In the genomic region with DNA sequence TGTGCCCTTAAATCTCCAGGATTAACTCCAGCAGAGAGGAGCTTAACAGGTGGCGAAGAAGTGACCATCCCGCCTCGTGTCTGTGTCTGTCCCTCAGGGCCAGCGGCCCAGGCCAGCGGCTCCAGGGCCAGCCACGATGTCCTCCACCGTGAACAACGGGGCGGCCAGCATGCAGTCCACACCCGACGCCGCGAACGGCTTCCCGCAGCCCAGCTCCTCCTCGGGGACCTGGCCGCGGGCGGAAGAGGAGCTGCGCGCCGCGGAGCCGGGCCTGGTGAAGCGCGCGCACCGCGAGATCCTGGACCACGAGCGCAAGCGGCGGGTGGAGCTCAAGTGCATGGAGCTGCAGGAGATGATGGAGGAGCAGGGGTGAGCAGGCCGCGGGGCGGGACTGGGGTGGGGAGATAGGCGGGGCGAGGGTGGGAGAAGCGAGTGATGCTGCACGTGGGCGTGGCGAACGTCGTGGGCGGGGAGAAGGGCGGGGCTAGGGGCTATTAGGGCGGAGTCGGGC, we compare ENCODE assay signal across 8 cellular contexts. TPM values are rescaled to one million over a fixed set of nuclear protein-coding genes. Genes with fewer than 3 reads are reported as not detected.
DNase-seq lines count a peak whose midpoint lies in the region; ATAC-seq and TF ChIP-seq lines count a peak whose summit lies in the region.

No MANE protein-coding gene starts in this region.

- H3K4me3 ChIP-seq in NB4 (ENCODE audit: low read depth, low read length) = no peak overlapping the region
- peak overlapping the region; percentile 26 for H3K4me3 ChIP-seq in choroid plexus epithelial cell (ENCODE audit: low read depth, low read length)

- no peak for TF ChIP-seq POLR2A in NB4 (IDR thresholded peaks at IDR 0.05; ENCODE audit: extremely low read depth, insufficient read length)

- H3K27me3 Mint-ChIP-seq in activated CD4-positive, alpha-beta T cell treated with anti-CD3 and anti-CD28 coated beads, Interleukin-2, amount 10 ng/mL, durations not matched to agents 7 days and 5 days = peaks cover 32% of the 10 kb centered on the region

- peak; percentile 90 for DNase-seq in NB4 (ENCODE audit: low read depth)
- peak; percentile 84 for DNase-seq in activated CD4-positive, alpha-beta T cell treated with anti-CD3 and anti-CD28 coated beads, Interleukin-2, amount 10 ng/mL, durations not matched to agents 7 days and 5 days
- peak; percentile 88 for DNase-seq in choroid plexus epithelial cell (ENCODE audit: low read depth)
- DNase-seq in left kidney (ENCODE audit: low read depth, low spot score) = peak; percentile 94
- peak; percentile 67 to 79 for DNase-seq in stimulated activated CD4-positive, alpha-beta T cell treated with anti-CD3 and anti-CD28 coated beads, Interleukin-4, amount 100 ng/mL, for 4 hours
- no peak for DNase-seq in SKM-1 treated with dmso at 0.1 percent for 144 hours (lab: John Stamatoyannopoulos, UW; ENCODE audit: unreplicated experiment)

- peaks cover 10% of the 10 kb centered on the region for H3K4me1 Mint-ChIP-seq in activated CD4-positive, alpha-beta T cell treated with anti-CD3 and anti-CD28 coated beads, Interleukin-2, amount 10 ng/mL, durations not matched to agents 7 days and 5 days

- no peak overlapping the region for H3K27ac Mint-ChIP-seq in activated CD4-positive, alpha-beta T cell treated with anti-CD3 and anti-CD28 coated beads, Interleukin-2, amount 10 ng/mL, durations not matched to agents 7 days and 5 days

- no peaks in the 10 kb centered on the region for H3K36me3 Mint-ChIP-seq in activated CD4-positive, alpha-beta T cell treated with anti-CD3 and anti-CD28 coated beads, Interleukin-2, amount 10 ng/mL, durations not matched to agents 7 days and 5 days (ENCODE audit: low read depth)

- H3K4me3 Mint-ChIP-seq in activated CD4-positive, alpha-beta T cell treated with anti-CD3 and anti-CD28 coated beads, Interleukin-2, amount 10 ng/mL, durations not matched to agents 7 days and 5 days = peak overlapping the region; percentile 43

- CTCF ChIA-PET in activated CD4-positive, alpha-beta T cell treated with anti-CD3 and anti-CD28 coated beads, Interleukin-2, amount 10 ng/mL, durations not matched to agents 7 days and 5 days (lab: Charles Lee) = interaction anchor here (1.2 to 2.9 kb wide), 2 partner anchors 57 to 79 kb away, joined by 4 to 10 read pairs; no protein-coding TSS in a partner anchor

- no peaks in the 10 kb centered on the region for H3K9me3 Mint-ChIP-seq in activated CD4-positive, alpha-beta T cell treated with anti-CD3 and anti-CD28 coated beads, Interleukin-2, amount 10 ng/mL, durations not matched to agents 7 days and 5 days

- ATAC-seq in GM18907 (IDR thresholded peaks at IDR 0.05; ENCODE audit: unreplicated experiment) (peak; percentile 51), HG03378 (IDR thresholded peaks at IDR 0.05; ENCODE audit: unreplicated experiment) (no peak)

- POLR2A ChIA-PET in activated CD4-positive, alpha-beta T cell treated with anti-CD3 and anti-CD28 coated beads, Interleukin-2, amount 10 ng/mL, durations not matched to agents 7 days and 5 days (lab: Charles Lee) = interaction anchor here (0.7 kb wide), 1 partner anchor 23 kb away, joined by 3 read pairs; no protein-coding TSS in a partner anchor

- TF ChIP-seq CTCF in NB4 (IDR thresholded peaks at IDR 0.05; ENCODE audit: low read depth, low read length) (no peak), choroid plexus epithelial cell (conservative IDR thresholded peaks at IDR 0.05; ENCODE audit: low read depth, low read length) (no peak)

RNA-seq across cellular contexts. Expression of gene SRRM3, which starts 33.3 kb away (rescaled TPM):
- not detected for total RNA-seq in activated CD4-positive, alpha-beta T cell treated with anti-CD3 and anti-CD28 coated beads, Interleukin-2, amount 10 ng/mL, durations not matched to agents 7 days and 5 days
